Comparison of ENCODE assay signal across 15 cellular contexts in genomic region chr11:119434531-119435330, GRCh38. TPM values are rescaled to one million over a fixed set of nuclear protein-coding genes. Genes with fewer than 3 reads are reported as not detected.
DNase-seq lines count a peak whose midpoint lies in the region; ATAC-seq and TF ChIP-seq lines count a peak whose summit lies in the region.
"Had no signal": no experiment of that assay in that cellular context is flagged by ENCODE, and none has a peak within 500 bp of the region (broad histone marks: within the 10 kb centered on the region; RNA-seq: fewer than 3 reads in every experiment).

No MANE protein-coding gene starts in this region.

- no peak overlapping the region for H3K4me3 Mint-ChIP-seq in natural killer cell treated with Interleukin-12 subunit alpha and Interleukin-12 subunit beta and Interleukin-15 and Interleukin-18, amount 100 ng/mL, for 72 hours
- no peak overlapping the region for H3K4me3 Mint-ChIP-seq in natural killer cell
- no peak overlapping the region for H3K4me3 Mint-ChIP-seq in mesothelial cell of epicardium
- no peak overlapping the region for H3K4me3 Mint-ChIP-seq in activated CD8-positive, alpha-beta T cell treated with anti-CD3 and anti-CD28 coated beads, Interleukin-2, amount 10 ng/mL, durations not matched to agents 7 days and 5 days
- H3K4me3 Mint-ChIP-seq in activated CD4-positive, alpha-beta T cell treated with anti-CD3 and anti-CD28 coated beads, Interleukin-2, amount 10 ng/mL, durations not matched to agents 7 days and 5 days = no peak overlapping the region

- no peaks in the 10 kb centered on the region for H3K4me1 Mint-ChIP-seq in natural killer cell treated with Interleukin-12 subunit alpha and Interleukin-12 subunit beta and Interleukin-15 and Interleukin-18, amount 100 ng/mL, for 72 hours (ENCODE audit: low read depth in 2 of 2)
- no peaks in the 10 kb centered on the region for H3K4me1 Mint-ChIP-seq in natural killer cell
- H3K4me1 Mint-ChIP-seq in mesothelial cell of epicardium = peaks cover 29% of the 10 kb centered on the region
- no peaks in the 10 kb centered on the region for H3K4me1 Mint-ChIP-seq in activated CD8-positive, alpha-beta T cell treated with anti-CD3 and anti-CD28 coated beads, Interleukin-2, amount 10 ng/mL, durations not matched to agents 7 days and 5 days (ENCODE audit: low read depth)
- H3K4me1 Mint-ChIP-seq in activated CD4-positive, alpha-beta T cell treated with anti-CD3 and anti-CD28 coated beads, Interleukin-2, amount 10 ng/mL, durations not matched to agents 7 days and 5 days = no peaks in the 10 kb centered on the region

- ATAC-seq in natural killer cell treated with Interleukin-12 subunit alpha and Interleukin-12 subunit beta and Interleukin-15 and Interleukin-18, amount 100 ng/mL, for 72 hours = peak; percentile 50 to 59
- no peak for ATAC-seq in natural killer cell
- no peak for ATAC-seq in activated CD8-positive, alpha-beta T cell treated with anti-CD3 and anti-CD28 coated beads, Interleukin-2, amount 10 ng/mL, durations not matched to agents 7 days and 5 days

- TF ChIP-seq POLR2A in Raji (IDR thresholded peaks at IDR 0.05; ENCODE audit: insufficient read depth, low read depth, low read length) = peak; percentile 31; the same call in 1 of the 2 replicates

- H3K36me3 Mint-ChIP-seq in natural killer cell treated with Interleukin-12 subunit alpha and Interleukin-12 subunit beta and Interleukin-15 and Interleukin-18, amount 100 ng/mL, for 72 hours = peaks cover 4% of the 10 kb centered on the region
- H3K36me3 Mint-ChIP-seq in natural killer cell = no peaks in the 10 kb centered on the region
- H3K36me3 Mint-ChIP-seq in mesothelial cell of epicardium = no peaks in the 10 kb centered on the region
- H3K36me3 Mint-ChIP-seq in activated CD8-positive, alpha-beta T cell treated with anti-CD3 and anti-CD28 coated beads, Interleukin-2, amount 10 ng/mL, durations not matched to agents 7 days and 5 days (ENCODE audit: low read depth) = no peaks in the 10 kb centered on the region
- no peaks in the 10 kb centered on the region for H3K36me3 Mint-ChIP-seq in activated CD4-positive, alpha-beta T cell treated with anti-CD3 and anti-CD28 coated beads, Interleukin-2, amount 10 ng/mL, durations not matched to agents 7 days and 5 days (ENCODE audit: low read depth)

- POLR2A ChIA-PET in activated CD8-positive, alpha-beta T cell treated with anti-CD3 and anti-CD28 coated beads, Interleukin-2, amount 10 ng/mL, durations not matched to agents 7 days and 5 days (lab: Charles Lee) = no interaction called here
- POLR2A ChIA-PET in activated CD4-positive, alpha-beta T cell treated with anti-CD3 and anti-CD28 coated beads, Interleukin-2, amount 10 ng/mL, durations not matched to agents 7 days and 5 days (lab: Charles Lee) = no interaction called here

- H3K27ac Mint-ChIP-seq in natural killer cell treated with Interleukin-12 subunit alpha and Interleukin-12 subunit beta and Interleukin-15 and Interleukin-18, amount 100 ng/mL, for 72 hours = no peak overlapping the region
- no peak overlapping the region for H3K27ac Mint-ChIP-seq in natural killer cell
- H3K27ac Mint-ChIP-seq in mesothelial cell of epicardium = peak overlapping the region; percentile 17
- H3K27ac Mint-ChIP-seq in activated CD8-positive, alpha-beta T cell treated with anti-CD3 and anti-CD28 coated beads, Interleukin-2, amount 10 ng/mL, durations not matched to agents 7 days and 5 days = no peak overlapping the region
- H3K27ac Mint-ChIP-seq in activated CD4-positive, alpha-beta T cell treated with anti-CD3 and anti-CD28 coated beads, Interleukin-2, amount 10 ng/mL, durations not matched to agents 7 days and 5 days = no peak overlapping the region

- intact Hi-C loops in natural killer cell (cut with micrococcal nuclease) = no loop called here

- CTCF ChIA-PET in activated CD8-positive, alpha-beta T cell treated with anti-CD3 and anti-CD28 coated beads, Interleukin-2, amount 10 ng/mL, durations not matched to agents 7 days and 5 days (lab: Charles Lee) = interaction anchor here (1.0 kb wide), 1 partner anchor 79 kb away, joined by 5 read pairs; no protein-coding TSS in a partner anchor
- CTCF ChIA-PET in activated CD4-positive, alpha-beta T cell treated with anti-CD3 and anti-CD28 coated beads, Interleukin-2, amount 10 ng/mL, durations not matched to agents 7 days and 5 days (lab: Charles Lee) = interaction anchor here (1.1 kb wide), 1 partner anchor 8 kb away, joined by 3 read pairs; no protein-coding TSS in a partner anchor

- peaks cover 44 to 51% of the 10 kb centered on the region in 2 donors for H3K27me3 Mint-ChIP-seq in natural killer cell treated with Interleukin-12 subunit alpha and Interleukin-12 subunit beta and Interleukin-15 and Interleukin-18, amount 100 ng/mL, for 72 hours
- H3K27me3 Mint-ChIP-seq in natural killer cell (ENCODE audit: low read depth in 2 of 2) = peaks cover 37 to 60% of the 10 kb centered on the region in 2 donors
- peaks cover 3% of the 10 kb centered on the region for H3K27me3 Mint-ChIP-seq in mesothelial cell of epicardium (ENCODE audit: low read depth)
- H3K27me3 Mint-ChIP-seq in activated CD8-positive, alpha-beta T cell treated with anti-CD3 and anti-CD28 coated beads, Interleukin-2, amount 10 ng/mL, durations not matched to agents 7 days and 5 days (ENCODE audit: low read depth) = peaks cover 38% of the 10 kb centered on the region
- H3K27me3 Mint-ChIP-seq in activated CD4-positive, alpha-beta T cell treated with anti-CD3 and anti-CD28 coated beads, Interleukin-2, amount 10 ng/mL, durations not matched to agents 7 days and 5 days = peaks cover 16% of the 10 kb centered on the region

- DNase-seq in natural killer cell treated with Interleukin-12 subunit alpha and Interleukin-12 subunit beta and Interleukin-15 and Interleukin-18, amount 100 ng/mL, for 72 hours (ENCODE audit: low spot score) = no peak
- DNase-seq in natural killer cell (no peak), mesothelial cell of epicardium (ENCODE audit: low spot score in 2 of 2, unreplicated experiment in 2 of 2) (no peak), ecto neural progenitor cell (ENCODE audit: low spot score) (no peak), DMS114 treated with DMSO at 0.1 percent for 48 hours (lab: John Stamatoyannopoulos, UW; ENCODE audit: unreplicated experiment) (no peak)
- no peak for DNase-seq in activated CD8-positive, alpha-beta T cell treated with anti-CD3 and anti-CD28 coated beads, Interleukin-2, amount 10 ng/mL, durations not matched to agents 7 days and 5 days
- DNase-seq in activated CD4-positive, alpha-beta T cell treated with anti-CD3 and anti-CD28 coated beads, Interleukin-2, amount 10 ng/mL, durations not matched to agents 7 days and 5 days = no peak
- DNase-seq: NCI-H1417, NCI-H2029, NCI-H2171, NCI-H82, PC-9 had no signal

- H3K9me3 Mint-ChIP-seq in natural killer cell treated with Interleukin-12 subunit alpha and Interleukin-12 subunit beta and Interleukin-15 and Interleukin-18, amount 100 ng/mL, for 72 hours = no peaks in the 10 kb centered on the region
- H3K9me3 Mint-ChIP-seq in natural killer cell = peaks cover 0 to 2% of the 10 kb centered on the region in 2 donors
- H3K9me3 Mint-ChIP-seq in mesothelial cell of epicardium = no peaks in the 10 kb centered on the region
- H3K9me3 Mint-ChIP-seq in activated CD8-positive, alpha-beta T cell treated with anti-CD3 and anti-CD28 coated beads, Interleukin-2, amount 10 ng/mL, durations not matched to agents 7 days and 5 days (ENCODE audit: insufficient read depth) = peaks cover 4% of the 10 kb centered on the region
- peaks cover 3% of the 10 kb centered on the region for H3K9me3 Mint-ChIP-seq in activated CD4-positive, alpha-beta T cell treated with anti-CD3 and anti-CD28 coated beads, Interleukin-2, amount 10 ng/mL, durations not matched to agents 7 days and 5 days

- TF ChIP-seq CTCF in natural killer cell (IDR thresholded peaks at IDR 0.05) = no peak
- no peak for TF ChIP-seq CTCF in mesothelial cell of epicardium (IDR thresholded peaks at IDR 0.05; ENCODE audit: unreplicated experiment)

RNA-seq across cellular contexts. Expression of gene THY1, which starts 11.8 kb away (rescaled TPM):
- total RNA-seq in natural killer cell treated with Interleukin-12 subunit alpha and Interleukin-12 subunit beta and Interleukin-15 and Interleukin-18, amount 100 ng/mL, for 72 hours = not detected
- total RNA-seq in natural killer cell (not detected), mesothelial cell of epicardium (121 to 127 TPM (median 121 TPM) in 3 replicates)
- total RNA-seq in activated CD8-positive, alpha-beta T cell treated with anti-CD3 and anti-CD28 coated beads, Interleukin-2, amount 10 ng/mL, durations not matched to agents 7 days and 5 days = not detected
- under 1 TPM in 1 of 2 experiments, not detected in 1; 0.15 TPM for total RNA-seq in activated CD4-positive, alpha-beta T cell treated with anti-CD3 and anti-CD28 coated beads, Interleukin-2, amount 10 ng/mL, durations not matched to agents 7 days and 5 days
- total RNA-seq: NCI-H460, PC-9 had no signal

RNA-seq across cellular contexts. Expression of gene USP2, which starts 53.2 kb away (rescaled TPM):
- not detected for total RNA-seq in natural killer cell treated with Interleukin-12 subunit alpha and Interleukin-12 subunit beta and Interleukin-15 and Interleukin-18, amount 100 ng/mL, for 72 hours
- total RNA-seq in natural killer cell (1 to 10 TPM in 1 of 3 donors, under 1 TPM in 1, not detected in 1; 0.50 to 3.9 TPM), mesothelial cell of epicardium (12.4 to 13.2 TPM (median 13.1 TPM) in 3 replicates)
- total RNA-seq in activated CD8-positive, alpha-beta T cell treated with anti-CD3 and anti-CD28 coated beads, Interleukin-2, amount 10 ng/mL, durations not matched to agents 7 days and 5 days = under 1 TPM; 0.55 to 0.68 TPM
- under 1 TPM; 0.17 to 0.22 TPM for total RNA-seq in activated CD4-positive, alpha-beta T cell treated with anti-CD3 and anti-CD28 coated beads, Interleukin-2, amount 10 ng/mL, durations not matched to agents 7 days and 5 days
- total RNA-seq: A172 had no signal

Comparison
In these comparisons a context has a peak if more than half of its experiments do, and no peak if none do; other contexts are left out.
1. ATAC-seq: peak in natural killer cell treated with Interleukin-12 subunit alpha and Interleukin-12 subunit beta and Interleukin-15 and Interleukin-18, amount 100 ng/mL, for 72 hours (2 of 2); none in natural killer cell (0 of 3) and activated CD8-positive, alpha-beta T cell treated with anti-CD3 and anti-CD28 coated beads, Interleukin-2, amount 10 ng/mL, durations not matched to agents 7 days and 5 days (single experiment).
2. RNA of gene THY1, which starts 11.8 kb away (total RNA-seq): 121 to 127 TPM in mesothelial cell of epicardium; not detected in activated CD8-positive, alpha-beta T cell treated with anti-CD3 and anti-CD28 coated beads, Interleukin-2, amount 10 ng/mL, durations not matched to agents 7 days and 5 days, 0.15 TPM in activated CD4-positive, alpha-beta T cell treated with anti-CD3 and anti-CD28 coated beads, Interleukin-2, amount 10 ng/mL, durations not matched to agents 7 days and 5 days, not detected in natural killer cell treated with Interleukin-12 subunit alpha and Interleukin-12 subunit beta and Interleukin-15 and Interleukin-18, amount 100 ng/mL, for 72 hours and not detected in natural killer cell; every median in the first group is over 100 times any median in the second.